ENCODE assay signal across 8 cellular contexts in genomic region chr1:32650157-32650751, GRCh38. TPM values are rescaled to one million over a fixed set of nuclear protein-coding genes. Genes with fewer than 3 reads are reported as not detected.
A peak's percentile ranks its signal among the peaks of the same experiment; 100 is the strongest.
DNase-seq lines count a peak whose midpoint lies in the region; ATAC-seq and TF ChIP-seq lines count a peak whose summit lies in the region.

TSS of gene ZBTB8OS (minus strand) at chr1:32650550. CDS start at chr1:32650529, 21 bp downstream.

- WGBS in heart right ventricle, 2 donors: 0% methylated on average over 24 of the region's 24 CpGs
- 0 to 1% methylated on average over 24 of the region's 24 CpGs for WGBS in upper lobe of left lung, 2 donors

- no peaks in the 10 kb centered on the region for H3K9me3 Mint-ChIP-seq in T-cell

- intact Hi-C loops in heart right ventricle (cut with DNase I) (loop anchor here in 1 of 10 donors (2.0 to 5.0 kb wide), 2 partner anchors 37 to 52 kb away; partner anchors contain the start of gene SYNC), posterior cingulate gyrus (cut with DNase I) (no loop called here)

- peak within 1 kb of the TSS; percentile 90 to 92 (median 91) for H3K4me3 Mint-ChIP-seq in T-cell

- POLR2A ChIA-PET in T-cell (lab: Charles Lee): interaction anchor here in 1 of 2 donors (1.3 kb wide), 1 partner anchor 22 kb away, joined by 3 read pairs; no protein-coding TSS in a partner anchor

- DNase-seq in GM12864 (ENCODE audit: low read depth): peak; percentile 94
- peak; percentile 81 for DNase-seq in NCI-H1436 treated with DMSO at 0.1 percent for 48 hours (lab: John Stamatoyannopoulos, UW)
- peak; percentile 67 to 93 (median 89) for DNase-seq in T-cell
- DNase-seq in amniotic epithelial cell (ENCODE audit: low read depth): peak; percentile 94
- DNase-seq in heart right ventricle: peak; percentile 88 to 94
- peak; percentile 85 to 98 (median 92) for DNase-seq in posterior cingulate gyrus
- DNase-seq in upper lobe of left lung: peak in 1 of 2 donors; percentile 93

- H3K9me3 ChIP-seq in heart right ventricle: no peaks in the 10 kb centered on the region
- H3K9me3 ChIP-seq in upper lobe of left lung: no peaks in the 10 kb centered on the region

- TF ChIP-seq EP300 in upper lobe of left lung (IDR thresholded peaks at IDR 0.05): peak in 1 of 4 donors; percentile 24

- H3K4me3 ChIP-seq in GM12864 (ENCODE audit: low read depth, low read length) (peak within 1 kb of the TSS; percentile 96), heart right ventricle (peak within 1 kb of the TSS; percentile 61 to 95 (median 79)), upper lobe of left lung (peak within 1 kb of the TSS; percentile 64 to 95 (median 70))

- no peaks in the 10 kb centered on the region for H3K27me3 ChIP-seq in heart right ventricle
- no peaks in the 10 kb centered on the region for H3K27me3 ChIP-seq in upper lobe of left lung

- CTCF ChIA-PET in T-cell (lab: Charles Lee): interaction anchor here in 1 of 2 donors (0.6 to 1.3 kb wide), 4 partner anchors 28 to 477 kb away, joined by 5 to 9 read pairs (median 7); no protein-coding TSS in a partner anchor

- ATAC-seq in HG02759 (IDR thresholded peaks at IDR 0.05; ENCODE audit: unreplicated experiment) (peak; percentile 65), T-cell (replicated peaks in 1 of 4) (peak; percentile 75 to 78 (median 76)), heart right ventricle (peak; percentile 88 to 96 (median 92)), upper lobe of left lung (ENCODE audit: low FRiP score in 2 of 2) (peak; percentile 95 to 97)

- TF ChIP-seq CTCF in GM12864 (IDR thresholded peaks at IDR 0.05; ENCODE audit: low read depth, low read length, missing control alignments) (no peak), heart right ventricle (IDR thresholded peaks at IDR 0.05) (no peak), upper lobe of left lung (IDR thresholded peaks at IDR 0.05) (no peak)

- peaks cover 20% of the 10 kb centered on the region for H3K36me3 Mint-ChIP-seq in T-cell

- H3K27me3 Mint-ChIP-seq in T-cell: no peaks in the 10 kb centered on the region

- peaks cover 3 to 62% (median 37%) of the 10 kb centered on the region in 9 donors for H3K4me1 ChIP-seq in heart right ventricle
- H3K4me1 ChIP-seq in upper lobe of left lung: peaks cover 31 to 54% (median 44%) of the 10 kb centered on the region in 4 donors

- peaks cover 51 to 68% (median 57%) of the 10 kb centered on the region in 3 donors for H3K4me1 Mint-ChIP-seq in T-cell

- peak within 1 kb of the TSS; percentile 93 to 100 (median 98) for H3K27ac ChIP-seq in heart right ventricle
- peak within 1 kb of the TSS; percentile 97 to 99 (median 98) for H3K27ac ChIP-seq in upper lobe of left lung

- H3K36me3 ChIP-seq in heart right ventricle: peaks cover 0 to 43% (median 13%) of the 10 kb centered on the region in 9 donors
- peaks cover 0 to 39% (median 10%) of the 10 kb centered on the region in 4 donors for H3K36me3 ChIP-seq in upper lobe of left lung

- peak within 1 kb of the TSS; percentile 99 for H3K27ac Mint-ChIP-seq in T-cell

- TF ChIP-seq POLR2A in upper lobe of left lung (IDR thresholded peaks at IDR 0.05): peak; percentile 12 to 77 (median 55)

RNA-seq across cellular contexts. Expression of gene ZBTB8OS, which starts in this region (rescaled TPM):
- total RNA-seq in T-cell (10 to 100 TPM; 34.6 to 53.3 (median 42.7) TPM), heart right ventricle (10 to 100 TPM; 27.5 to 45.1 (median 32.6) TPM), upper lobe of left lung (10 to 100 TPM; 24.4 to 43.9 (median 37.3) TPM)
- 10 to 100 TPM; 54.7 to 65.0 TPM for polyA plus RNA-seq in heart right ventricle
